8 cellular contexts compared by ENCODE assay signal in the genomic region with DNA sequence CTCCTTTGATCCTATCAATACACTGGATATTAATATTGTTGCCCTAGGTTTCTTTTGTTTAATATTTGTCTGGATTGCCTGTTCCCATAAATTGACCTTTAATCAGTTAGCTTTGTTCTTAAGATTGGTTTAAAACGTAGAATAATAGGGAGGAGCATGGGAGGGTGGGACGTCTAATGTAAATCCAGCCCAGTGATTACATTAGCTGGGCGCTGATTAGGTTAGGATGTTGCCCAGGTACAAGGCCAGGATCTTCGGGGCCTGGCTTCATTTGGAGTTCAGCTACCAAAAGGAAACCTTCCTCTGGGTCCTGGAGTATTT. TPM values are rescaled to one million over a fixed set of nuclear protein-coding genes. Genes with fewer than 3 reads are reported as not detected.
DNase-seq lines count a peak whose midpoint lies in the region; ATAC-seq and TF ChIP-seq lines count a peak whose summit lies in the region.

A gene with protein sequence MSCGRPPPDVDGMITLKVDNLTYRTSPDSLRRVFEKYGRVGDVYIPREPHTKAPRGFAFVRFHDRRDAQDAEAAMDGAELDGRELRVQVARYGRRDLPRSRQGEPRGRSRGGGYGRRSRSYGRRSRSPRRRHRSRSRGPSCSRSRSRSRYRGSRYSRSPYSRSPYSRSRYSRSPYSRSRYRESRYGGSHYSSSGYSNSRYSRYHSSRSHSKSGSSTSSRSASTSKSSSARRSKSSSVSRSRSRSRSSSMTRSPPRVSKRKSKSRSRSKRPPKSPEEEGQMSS (plus strand): TSS at position 199 of the 321 bp plus-strand sequence. CDS start 308 bp downstream, outside the sequence.

- H3K9me3 Mint-ChIP-seq in T-cell (no peaks in the 10 kb centered on the region), osteocyte (ENCODE audit: unreplicated experiment) (no peaks in the 10 kb centered on the region)

- H3K4me3 ChIP-seq in BE2C (ENCODE audit: low read depth, low read length), result peak within 1 kb of the TSS; percentile 87
- peak within 1 kb of the TSS; percentile 70 for H3K4me3 ChIP-seq in fibroblast of villous mesenchyme (ENCODE audit: low read depth, low read length)

- no peaks in the 10 kb centered on the region for H3K27me3 ChIP-seq in BE2C

- POLR2A ChIA-PET in T-cell (lab: Charles Lee), result interaction anchor here (0.5 to 3.1 kb wide), 8 partner anchors 18 to 723 kb away, joined by 3 to 33 read pairs (median 6); a partner anchor contains a TSS

- H3K27me3 Mint-ChIP-seq in T-cell (no peaks in the 10 kb centered on the region), osteocyte (ENCODE audit: unreplicated experiment) (peaks cover 15% of the 10 kb centered on the region)

- no peaks in the 10 kb centered on the region for H3K4me1 ChIP-seq in BE2C

- TF ChIP-seq CTCF in BE2C (IDR thresholded peaks at IDR 0.05; ENCODE audit: low read depth, low read length) (no peak), fibroblast of villous mesenchyme (IDR thresholded peaks at IDR 0.05; ENCODE audit: insufficient read depth, low read depth, low read length) (no peak), osteocyte (IDR thresholded peaks at IDR 0.05) (no peak)

- DNase-seq in BE2C (no peak), T-cell (no peak), fibroblast of villous mesenchyme (ENCODE audit: low read depth) (no peak), osteocyte (ENCODE audit: extremely low spot score, unreplicated experiment) (no peak), DMS 273 treated with DMSO at 0.1 percent for 48 hours (lab: John Stamatoyannopoulos, UW) (no peak), erythroblast (lab: John Stamatoyannopoulos, UW) (no peak)

- H3K27ac Mint-ChIP-seq in T-cell (peak within 1 kb of the TSS; percentile 97 to 99), osteocyte (ENCODE audit: unreplicated experiment) (peak within 1 kb of the TSS; percentile 95)

- H3K9me3 ChIP-seq in BE2C, result no peaks in the 10 kb centered on the region

- CTCF ChIA-PET in T-cell (lab: Charles Lee), result interaction anchor here (0.5 to 5.7 kb wide), 19 partner anchors 10 to 724 kb away, joined by 3 to 73 read pairs (median 5); a partner anchor contains a TSS

- peaks cover 28 to 38% (median 30%) of the 10 kb centered on the region in 3 donors for H3K4me1 Mint-ChIP-seq in T-cell
- H3K4me1 Mint-ChIP-seq in osteocyte (ENCODE audit: unreplicated experiment), result peaks cover 24% of the 10 kb centered on the region

- no peak for TF ChIP-seq POLR2A in erythroblast (IDR thresholded peaks at IDR 0.05; ENCODE audit: low read length)

- peak; percentile 58 for ATAC-seq in GM19324 (IDR thresholded peaks at IDR 0.05; ENCODE audit: low FRiP score, unreplicated experiment)
- peak; percentile 45 for ATAC-seq in HG03354 (IDR thresholded peaks at IDR 0.05; ENCODE audit: poor library complexity, severe bottlenecking, unreplicated experiment)
- peak; percentile 14 to 25 (median 20) for ATAC-seq in T-cell (replicated peaks in 1 of 4)

- H3K36me3 Mint-ChIP-seq in T-cell, result peaks cover 9% of the 10 kb centered on the region
- peaks cover 16% of the 10 kb centered on the region for H3K36me3 Mint-ChIP-seq in osteocyte (ENCODE audit: unreplicated experiment)

- peaks cover 6% of the 10 kb centered on the region; the same call in 1 of the 2 replicates for H3K36me3 ChIP-seq in BE2C

- H3K4me3 Mint-ChIP-seq in T-cell (peak within 1 kb of the TSS; percentile 94 to 100 (median 97)), osteocyte (ENCODE audit: unreplicated experiment) (peak within 1 kb of the TSS; percentile 92)

RNA-seq across cellular contexts. Expression of the gene that starts here (rescaled TPM):
- 147 TPM for polyA plus RNA-seq in BE2C (2012; ENCODE audit: insufficient read depth, insufficient read length, low read depth)
- 10 to 100 TPM; 61.2 to 84.0 (median 72.7) TPM for total RNA-seq in T-cell
- total RNA-seq in fibroblast of villous mesenchyme, result 17.4 and 19.0 TPM in 2 replicates
- 57.6 and 67.2 TPM in 2 replicates for total RNA-seq in osteocyte
